In the genomic region with DNA sequence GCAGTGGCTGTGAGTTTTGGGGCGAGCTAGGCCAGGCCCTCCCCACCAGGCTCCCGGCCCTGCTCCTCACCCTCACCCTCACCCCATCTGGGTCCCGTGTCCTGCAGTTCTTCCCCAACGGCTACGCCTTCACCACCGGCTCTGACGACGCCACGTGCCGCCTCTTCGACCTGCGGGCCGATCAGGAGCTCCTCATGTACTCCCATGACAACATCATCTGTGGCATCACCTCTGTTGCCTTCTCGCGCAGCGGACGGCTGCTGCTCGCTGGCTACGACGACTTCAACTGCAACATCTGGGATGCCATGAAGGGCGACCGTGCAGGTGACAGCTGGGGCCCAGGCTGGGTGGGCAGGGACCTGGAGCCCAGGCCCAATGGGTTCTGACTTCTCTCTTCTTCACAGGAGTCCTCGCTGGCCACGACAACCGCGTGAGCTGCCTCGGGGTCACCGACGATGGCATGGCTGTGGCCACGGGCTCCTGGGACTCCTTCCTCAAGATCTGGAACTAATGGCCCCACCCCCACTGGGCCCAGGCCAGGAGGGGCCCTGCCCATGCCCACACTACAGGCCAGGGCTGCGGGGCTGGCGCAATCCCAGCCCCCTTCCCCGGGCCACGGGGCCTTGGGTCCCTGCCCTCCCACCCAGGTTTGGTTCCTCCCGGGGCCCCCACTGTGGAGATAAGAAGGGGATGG, we compare ENCODE assay signal across 11 cellular contexts. TPM values are rescaled to one million over a fixed set of nuclear protein-coding genes. Genes with fewer than 3 reads are reported as not detected.
DNase-seq lines count a peak whose midpoint lies in the region; ATAC-seq and TF ChIP-seq lines count a peak whose summit lies in the region.
"Had no signal": no experiment of that assay in that cellular context is flagged by ENCODE, and none has a peak within 500 bp of the region (broad histone marks: within the 10 kb centered on the region; RNA-seq: fewer than 3 reads in every experiment).

No MANE protein-coding gene starts in this region.

- H3K27ac Mint-ChIP-seq in CD8-positive, alpha-beta memory T cell: peak overlapping the region in 5 of 8 donors; percentile 29 to 82 (median 60)
- peak overlapping the region; percentile 85 for H3K27ac Mint-ChIP-seq in nephron progenitor cell

- H3K36me3 ChIP-seq in CD8-positive, alpha-beta memory T cell (ENCODE audit: insufficient read depth, low read length): peaks cover 28% of the 10 kb centered on the region
- peaks cover 10% of the 10 kb centered on the region for H3K36me3 ChIP-seq in mammary epithelial cell (ENCODE audit: insufficient read depth, low read length)

- in situ Hi-C loops in mammary epithelial cell (cut with MboI; ENCODE audit: low sequenced_read_pairs in 2 of 2): no loop called here

- no peaks in the 10 kb centered on the region for H4K20me1 ChIP-seq in mammary epithelial cell (ENCODE audit: insufficient read depth, low read length)

- peaks cover 24% of the 10 kb centered on the region for H3K4me1 ChIP-seq in CD8-positive, alpha-beta memory T cell (ENCODE audit: insufficient read depth, low read length)
- peaks cover 5% of the 10 kb centered on the region for H3K4me1 ChIP-seq in mammary epithelial cell (ENCODE audit: insufficient read depth, low read length)

- H3K79me2 ChIP-seq in mammary epithelial cell (ENCODE audit: insufficient read depth, low read length): peaks cover 47% of the 10 kb centered on the region

- dilution Hi-C loops in mammary epithelial cell (cut with HindIII; ENCODE audit: low sequenced_read_pairs): loop anchor here (10.0 kb wide), 1 partner anchor 244 kb away; the partner anchor contains the start of gene PPP1R35

- peaks cover 0 to 1% (median 0%) of the 10 kb centered on the region in 5 donors for H3K9me3 Mint-ChIP-seq in CD8-positive, alpha-beta memory T cell
- H3K9me3 Mint-ChIP-seq in nephron progenitor cell: no peaks in the 10 kb centered on the region

- ATAC-seq in GM18870 (IDR thresholded peaks at IDR 0.05; ENCODE audit: unreplicated experiment) (no peak), GM18520 (IDR thresholded peaks at IDR 0.05; ENCODE audit: unreplicated experiment) (no peak), GM21619 (IDR thresholded peaks at IDR 0.05; ENCODE audit: unreplicated experiment) (no peak)

- no peak overlapping the region for H3K4me2 ChIP-seq in mammary epithelial cell (ENCODE audit: insufficient read depth, low read depth, low read length)

- no peak overlapping the region for H3K4me3 ChIP-seq in CD8-positive, alpha-beta memory T cell (ENCODE audit: low read length)
- H3K4me3 ChIP-seq in mammary epithelial cell (replicated peaks in 1 of 3; ENCODE audit: insufficient read depth in 1 of 3, low read depth in 2 of 3, low read length in 3 of 3): no peak overlapping the region

- peaks cover 29 to 46% (median 33%) of the 10 kb centered on the region in 3 donors for H3K4me1 Mint-ChIP-seq in CD8-positive, alpha-beta memory T cell
- peaks cover 29% of the 10 kb centered on the region for H3K4me1 Mint-ChIP-seq in nephron progenitor cell

- 73% methylated on average over 13 of the region's 35 CpGs for WGBS in mammary epithelial cell (ENCODE audit: low coverage, missing lambda C conversion rate)

- TF ChIP-seq CTCF in mammary epithelial cell (conservative IDR thresholded peaks at IDR 0.05 in 1 of 2, IDR thresholded peaks at IDR 0.05 in 1 of 2; ENCODE audit: extremely low read depth in 1 of 2, insufficient read depth in 1 of 2, low read depth in 1 of 2, low read length in 2 of 2): no peak
- TF ChIP-seq CTCF in nephron progenitor cell (IDR thresholded peaks at IDR 0.05): no peak

- CTCF ChIA-PET in CD8-positive, alpha-beta memory T cell (lab: Charles Lee): interaction anchor here (3.5 to 8.8 kb wide), 2 partner anchors 14 to 27 kb away, joined by 18 to 91 read pairs; partner anchors contain the start of genes GIGYF1 and POP7
- CTCF ChIA-PET in mammary epithelial cell (lab: Charles Lee; ENCODE audit: low non-redundant PET): interaction anchor here (0.6 kb wide), 1 partner anchor 113 kb away, joined by 3 read pairs; no protein-coding TSS in a partner anchor

- TSS peak; percentile 68 for BruUV-seq in mammary epithelial cell (replicated peaks; lab: Mats Ljungman, UMichigan)

- H2AFZ ChIP-seq in mammary epithelial cell (ENCODE audit: low read depth, low read length): no peak overlapping the region

- H3K27me3 ChIP-seq in CD8-positive, alpha-beta memory T cell (ENCODE audit: insufficient read depth, low read length, poor library complexity, severe bottlenecking): no peaks in the 10 kb centered on the region
- H3K27me3 ChIP-seq in mammary epithelial cell (ENCODE audit: insufficient read depth, low read length): no peaks in the 10 kb centered on the region

- no peaks in the 10 kb centered on the region for H3K9me3 ChIP-seq in CD8-positive, alpha-beta memory T cell (ENCODE audit: low read length)
- no peaks in the 10 kb centered on the region for H3K9me3 ChIP-seq in mammary epithelial cell (replicated peaks; ENCODE audit: insufficient read depth, low read length)

- POLR2A ChIA-PET in CD8-positive, alpha-beta memory T cell (lab: Charles Lee): interaction anchor here (1.0 to 1.7 kb wide), 2 partner anchors 14 to 76 kb away, joined by 4 to 5 read pairs; partner anchors contain the start of gene PCOLCE

- peaks cover 0 to 6% of the 10 kb centered on the region in 2 donors for H3K27me3 Mint-ChIP-seq in CD8-positive, alpha-beta memory T cell
- no peaks in the 10 kb centered on the region for H3K27me3 Mint-ChIP-seq in nephron progenitor cell (ENCODE audit: low read depth, poor library complexity)

- DNase-seq in CD8-positive, alpha-beta memory T cell: no peak
- DNase-seq in HuH-7 (ENCODE audit: low spot score) (peak; percentile 20), mammary epithelial cell (no peak), nephron progenitor cell (no peak), NOMO-1 treated with DMSO at 0.1 percent for 48 hours (lab: John Stamatoyannopoulos, UW; ENCODE audit: unreplicated experiment) (no peak)
- DNase-seq: NCI-H226 had no signal

- no peak overlapping the region for H3K9ac ChIP-seq in mammary epithelial cell (ENCODE audit: insufficient read depth, low read length)

- intact Hi-C loops in mammary epithelial cell (cut with micrococcal nuclease): loop anchor here (5.0 kb wide), 1 partner anchor 46 kb away; no protein-coding TSS in a partner anchor

- H3K36me3 Mint-ChIP-seq in CD8-positive, alpha-beta memory T cell: peaks cover 0 to 67% (median 0%) of the 10 kb centered on the region in 3 donors
- H3K36me3 Mint-ChIP-seq in nephron progenitor cell (ENCODE audit: low read depth): peaks cover 14% of the 10 kb centered on the region

- no peak overlapping the region for H3K27ac ChIP-seq in CD8-positive, alpha-beta memory T cell (ENCODE audit: low read depth, low read length)
- no peak overlapping the region for H3K27ac ChIP-seq in mammary epithelial cell (ENCODE audit: insufficient read depth, low read depth, low read length)

- peak overlapping the region in 3 of 7 donors; percentile 34 to 83 (median 45) for H3K4me3 Mint-ChIP-seq in CD8-positive, alpha-beta memory T cell
- H3K4me3 Mint-ChIP-seq in nephron progenitor cell: peak overlapping the region; percentile 36

RNA-seq across cellular contexts. Expression of gene GNB2, which starts 4.9 kb away (rescaled TPM):
- total RNA-seq in CD8-positive, alpha-beta memory T cell: 100 to 1,000 TPM; 253 to 262 TPM
- polyA plus RNA-seq in CD8-positive, alpha-beta memory T cell: 62.9 TPM
- 100 to 1,000 TPM in 1 of 2 donors, 10 to 100 TPM in 1; 91.4 to 243 TPM for total RNA-seq in mammary epithelial cell
- polyA plus RNA-seq in mammary epithelial cell: 208 TPM
- polyA minus RNA-seq in mammary epithelial cell: 226 TPM

RNA-seq across cellular contexts. Expression of gene GIGYF1, which starts 15.6 kb away (rescaled TPM):
- total RNA-seq in CD8-positive, alpha-beta memory T cell: 10 to 100 TPM; 51.4 to 54.7 TPM
- 3.2 TPM for polyA plus RNA-seq in CD8-positive, alpha-beta memory T cell
- 10 to 100 TPM; 12.7 to 22.3 TPM for total RNA-seq in mammary epithelial cell
- polyA plus RNA-seq in mammary epithelial cell: 4.3 TPM
- 11.2 TPM for polyA minus RNA-seq in mammary epithelial cell

RNA-seq across cellular contexts. Expression of gene ACTL6B, which starts 22.2 kb away (rescaled TPM):
- not detected for total RNA-seq in CD8-positive, alpha-beta memory T cell
- not detected for polyA plus RNA-seq in CD8-positive, alpha-beta memory T cell
- total RNA-seq in mammary epithelial cell: not detected
- polyA plus RNA-seq in mammary epithelial cell: not detected
- not detected for polyA minus RNA-seq in mammary epithelial cell
- total RNA-seq: Daoy, HT1080 had no signal

RNA-seq across cellular contexts. Expression of gene POP7, which starts 27.5 kb away (rescaled TPM):
- 10 to 100 TPM; 79.7 to 83.3 TPM for total RNA-seq in CD8-positive, alpha-beta memory T cell
- polyA plus RNA-seq in CD8-positive, alpha-beta memory T cell: 51.7 TPM
- total RNA-seq in mammary epithelial cell: 10 to 100 TPM; 29.2 to 52.2 TPM
- 65.2 TPM for polyA plus RNA-seq in mammary epithelial cell
- 17.2 TPM for polyA minus RNA-seq in mammary epithelial cell

RNA-seq across cellular contexts. Expression of gene TFR2, which starts 37.1 kb away (rescaled TPM):
- total RNA-seq in CD8-positive, alpha-beta memory T cell: 10 to 100 TPM; 14.6 to 17.7 TPM
- polyA plus RNA-seq in CD8-positive, alpha-beta memory T cell: 2.7 TPM
- under 1 TPM; 0.14 to 0.17 TPM for total RNA-seq in mammary epithelial cell
- polyA plus RNA-seq in mammary epithelial cell: 0.23 TPM
- polyA minus RNA-seq in mammary epithelial cell: not detected
- total RNA-seq: HT1080 had no signal
